8 cellular contexts compared by ENCODE assay signal in the genomic region with DNA sequence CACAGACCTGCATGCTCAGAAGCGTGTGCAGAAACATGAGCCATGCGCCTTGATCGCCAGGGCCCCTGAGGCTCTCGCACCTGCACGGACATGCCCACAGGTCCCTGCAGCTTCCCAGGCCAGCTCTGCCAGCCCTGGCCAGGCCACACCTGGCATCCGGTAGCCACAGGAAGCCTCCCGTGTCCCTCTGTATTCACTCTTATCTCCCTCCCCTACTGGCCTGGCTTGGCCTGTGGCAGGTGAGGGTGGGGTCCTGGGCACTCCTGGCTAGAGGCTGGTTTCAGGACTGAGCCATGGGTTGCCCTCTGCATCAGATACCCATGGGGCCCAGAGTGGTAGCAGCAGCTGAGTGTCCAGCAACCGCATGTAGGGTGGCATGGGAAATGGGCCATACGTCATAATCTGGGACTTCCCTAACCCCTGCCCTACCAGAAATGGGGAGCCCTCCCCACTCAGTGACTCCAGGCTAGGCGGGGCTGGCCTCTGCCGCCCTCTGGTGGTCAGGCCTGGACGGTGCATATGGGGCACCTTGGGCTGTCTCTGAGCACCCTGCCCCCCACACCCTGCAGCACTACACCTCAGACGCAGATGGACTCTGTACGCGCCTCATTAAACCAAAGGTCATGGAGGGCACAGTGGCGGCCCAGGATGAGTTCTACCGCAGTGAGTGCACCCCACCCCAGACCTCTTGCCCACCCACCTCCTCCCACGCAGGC. TPM values are rescaled to one million over a fixed set of nuclear protein-coding genes. Genes with fewer than 3 reads are reported as not detected.
DNase-seq lines count a peak whose midpoint lies in the region; ATAC-seq and TF ChIP-seq lines count a peak whose summit lies in the region.

No MANE protein-coding gene starts in this region.

- intact Hi-C loops in activated T-helper 2 cell treated with anti-CD3 and anti-CD28 coated beads, Interferon-gamma antibody, Interleukin-2, Interleukin-4, amounts not matched to agents 10 μg/mL and 5 μg/mL and 100 μg/mL, durations not matched to agents 14 hours and 24 hours and 36 hours (cut with micrococcal nuclease) = loop anchor here (1.0 kb wide), 1 partner anchor 29 kb away; no protein-coding TSS in a partner anchor

- H3K27me3 Mint-ChIP-seq in activated T-helper 2 cell treated with anti-CD3 and anti-CD28 coated beads, Interferon-gamma antibody, Interleukin-2, Interleukin-4, amounts not matched to agents 10 μg/mL and 5 μg/mL and 100 μg/mL, durations not matched to agents 14 hours and 24 hours and 36 hours (ENCODE audit: low read depth) = no peaks in the 10 kb centered on the region

- peaks cover 29% of the 10 kb centered on the region for H3K4me1 Mint-ChIP-seq in activated T-helper 2 cell treated with anti-CD3 and anti-CD28 coated beads, Interferon-gamma antibody, Interleukin-2, Interleukin-4, amounts not matched to agents 10 μg/mL and 5 μg/mL and 100 μg/mL, durations not matched to agents 14 hours and 24 hours and 36 hours (ENCODE audit: low read depth)

- H3K36me3 Mint-ChIP-seq in activated T-helper 2 cell treated with anti-CD3 and anti-CD28 coated beads, Interferon-gamma antibody, Interleukin-2, Interleukin-4, amounts not matched to agents 10 μg/mL and 5 μg/mL and 100 μg/mL, durations not matched to agents 14 hours and 24 hours and 36 hours (ENCODE audit: low read depth) = peaks cover 74% of the 10 kb centered on the region

- peak in 1 of 2 donors; percentile 22 for TF ChIP-seq EP300 in tibial nerve (IDR thresholded peaks at IDR 0.05)

- H3K36me3 ChIP-seq in Peyer's patch (peaks cover 0 to 50% (median 0%) of the 10 kb centered on the region in 3 donors), tibial nerve (peaks cover 0 to 65% (median 14%) of the 10 kb centered on the region in 3 donors)

- peaks cover 4 to 40% (median 35%) of the 10 kb centered on the region in 4 donors for H3K4me1 ChIP-seq in Peyer's patch
- peaks cover 0 to 25% (median 14%) of the 10 kb centered on the region in 4 donors for H3K4me1 ChIP-seq in tibial nerve

- ATAC-seq in GM18907 (IDR thresholded peaks at IDR 0.05; ENCODE audit: unreplicated experiment) = peak; percentile 75
- ATAC-seq in HG03442 (IDR thresholded peaks at IDR 0.05; ENCODE audit: unreplicated experiment) = peak; percentile 70

- TF ChIP-seq POLR2A in Peyer's patch (IDR thresholded peaks at IDR 0.05) (no peak), tibial nerve (IDR thresholded peaks at IDR 0.05) (no peak)

- H3K27ac Mint-ChIP-seq in activated T-helper 2 cell treated with anti-CD3 and anti-CD28 coated beads, Interferon-gamma antibody, Interleukin-2, Interleukin-4, amounts not matched to agents 10 μg/mL and 5 μg/mL and 100 μg/mL, durations not matched to agents 14 hours and 24 hours and 36 hours = peak overlapping the region; percentile 81

- H3K4me3 ChIP-seq in Peyer's patch (no peak overlapping the region), fibroblast of pulmonary artery (replicated peaks; ENCODE audit: low read depth, low read length) (no peak overlapping the region), tibial nerve (no peak overlapping the region)

- H3K9me3 ChIP-seq in Peyer's patch = no peaks in the 10 kb centered on the region
- no peaks in the 10 kb centered on the region for H3K9me3 ChIP-seq in tibial nerve

- H3K27ac ChIP-seq in Peyer's patch = peak overlapping the region; percentile 55 to 97 (median 74)
- peak overlapping the region in 2 of 4 donors; percentile 21 to 43 for H3K27ac ChIP-seq in tibial nerve

- peak; percentile 98 to 100 (median 99) for TF ChIP-seq CTCF in Peyer's patch (IDR thresholded peaks at IDR 0.05)
- TF ChIP-seq CTCF in fibroblast of pulmonary artery (IDR thresholded peaks at IDR 0.05; ENCODE audit: low read length, missing control alignments) = peak; percentile 92
- TF ChIP-seq CTCF in tibial nerve (IDR thresholded peaks at IDR 0.05) = peak; percentile 95 to 98 (median 97)

- H3K9me3 Mint-ChIP-seq in activated T-helper 2 cell treated with anti-CD3 and anti-CD28 coated beads, Interferon-gamma antibody, Interleukin-2, Interleukin-4, amounts not matched to agents 10 μg/mL and 5 μg/mL and 100 μg/mL, durations not matched to agents 14 hours and 24 hours and 36 hours = no peaks in the 10 kb centered on the region

- H3K27me3 ChIP-seq in Peyer's patch (no peaks in the 10 kb centered on the region), tibial nerve (no peaks in the 10 kb centered on the region)

- no peak overlapping the region for H3K4me3 Mint-ChIP-seq in activated T-helper 2 cell treated with anti-CD3 and anti-CD28 coated beads, Interferon-gamma antibody, Interleukin-2, Interleukin-4, amounts not matched to agents 10 μg/mL and 5 μg/mL and 100 μg/mL, durations not matched to agents 14 hours and 24 hours and 36 hours (ENCODE audit: low read depth)

- DNase-seq in AG20443 (ENCODE audit: low spot score) (peak; percentile 95), Peyer's patch (peak; percentile 86 to 95 (median 94)), fibroblast of pulmonary artery (ENCODE audit: low read depth) (peak; percentile 58), nucleus accumbens (lab: John Stamatoyannopoulos, UW) (peak in 47 of 56 donors; percentile 21 to 80 (median 49)), tibial nerve (ENCODE audit: low spot score in 2 of 2) (peak; percentile 49 to 61)
- DNase-seq in activated T-helper 2 cell treated with anti-CD3 and anti-CD28 coated beads, Interferon-gamma antibody, Interleukin-2, Interleukin-4, amounts not matched to agents 10 μg/mL and 5 μg/mL and 100 μg/mL, durations not matched to agents 14 hours and 24 hours and 36 hours (ENCODE audit: low spot score) = peak; percentile 79

- WGBS in tibial nerve, 2 donors = 41 to 48% methylated on average over 16 to 17 of the region's 18 CpGs

RNA-seq across cellular contexts. Expression of a gene that starts 12.6 kb away (rescaled TPM):
- total RNA-seq in Peyer's patch = not detected
- 0.32 TPM in 1 of 2 replicates, not detected in the other for total RNA-seq in activated T-helper 2 cell treated with anti-CD3 and anti-CD28 coated beads, Interferon-gamma antibody, Interleukin-2, Interleukin-4, amounts not matched to agents 10 μg/mL and 5 μg/mL and 100 μg/mL, durations not matched to agents 14 hours and 24 hours and 36 hours
- total RNA-seq in tibial nerve = under 1 TPM in 1 of 4 donors, not detected in 3; 0.42 TPM

RNA-seq across cellular contexts. Expression of a gene that starts 18.1 kb away (rescaled TPM):
- total RNA-seq in Peyer's patch (100 to 1,000 TPM in 1 of 4 donors, 10 to 100 TPM in 3; 53.8 to 122 (median 66.2) TPM), tibial nerve (10 to 100 TPM; 14.9 to 56.4 (median 24.5) TPM)
- 261 and 266 TPM in 2 replicates for total RNA-seq in activated T-helper 2 cell treated with anti-CD3 and anti-CD28 coated beads, Interferon-gamma antibody, Interleukin-2, Interleukin-4, amounts not matched to agents 10 μg/mL and 5 μg/mL and 100 μg/mL, durations not matched to agents 14 hours and 24 hours and 36 hours

RNA-seq across cellular contexts. Expression of a gene that starts 26.4 kb away (rescaled TPM):
- total RNA-seq in Peyer's patch = not detected
- 0.16 TPM in 1 of 2 replicates, not detected in the other for total RNA-seq in activated T-helper 2 cell treated with anti-CD3 and anti-CD28 coated beads, Interferon-gamma antibody, Interleukin-2, Interleukin-4, amounts not matched to agents 10 μg/mL and 5 μg/mL and 100 μg/mL, durations not matched to agents 14 hours and 24 hours and 36 hours
- not detected for total RNA-seq in tibial nerve

RNA-seq across cellular contexts. Expression of a gene that starts 43.0 kb away (rescaled TPM):
- total RNA-seq in Peyer's patch = 100 to 1,000 TPM; 194 to 508 (median 288) TPM
- 45.5 and 47.7 TPM in 2 replicates for total RNA-seq in activated T-helper 2 cell treated with anti-CD3 and anti-CD28 coated beads, Interferon-gamma antibody, Interleukin-2, Interleukin-4, amounts not matched to agents 10 μg/mL and 5 μg/mL and 100 μg/mL, durations not matched to agents 14 hours and 24 hours and 36 hours
- total RNA-seq in tibial nerve = 10 to 100 TPM; 42.6 to 86.7 (median 48.9) TPM

RNA-seq across cellular contexts. Expression of a gene that starts 51.4 kb away (rescaled TPM):
- total RNA-seq in Peyer's patch = not detected
- total RNA-seq in activated T-helper 2 cell treated with anti-CD3 and anti-CD28 coated beads, Interferon-gamma antibody, Interleukin-2, Interleukin-4, amounts not matched to agents 10 μg/mL and 5 μg/mL and 100 μg/mL, durations not matched to agents 14 hours and 24 hours and 36 hours = not detected in 2 replicates
- not detected for total RNA-seq in tibial nerve
